In genomic region chr4:81378398-81378797, GRCh38 we compare ENCODE assay signal across 16 cellular contexts.
DNase-seq lines count a peak whose midpoint lies in the region; ATAC-seq and TF ChIP-seq lines count a peak whose summit lies in the region.
"Had no signal": no experiment of that assay in that cellular context is flagged by ENCODE, and none has a peak within 500 bp of the region (broad histone marks: within the 10 kb centered on the region; RNA-seq: fewer than 3 reads in every experiment).

No MANE protein-coding gene starts in this region.

- DNase-seq in NCI-H1105 treated with DMSO at 0.1 percent for 48 hours (lab: John Stamatoyannopoulos, UW) (peak; percentile 6), NCI-H1105 (lab: John Stamatoyannopoulos, UW) (no peak), Right ventricle myocardium superior (no peak), heart right ventricle (no peak), adipocyte (ENCODE audit: low read depth) (peak; percentile 21), coronary artery (ENCODE audit: low spot score) (no peak), thyroid gland (no peak)
- DNase-seq: CD8-positive, alpha-beta memory T cell; GF-D8; KG1; NCI-H187 treated with DMSO at 0.1 percent for 48 hours; NCI-H345; NCI-H774 had no signal

- H3K9ac ChIP-seq in adipocyte (ENCODE audit: low read length): no peak overlapping the region
- H3K9ac ChIP-seq: BLaER1 treated with 17β-estradiol and CSF1 and Interleukin-3, amounts not matched to agents 10 nM and 100 nM had no signal

- 92 to 93% methylated on average over 1 of the region's 1 CpG for WGBS in heart right ventricle, 2 donors
- 88 to 93% methylated on average over 1 of the region's 1 CpG for WGBS in thyroid gland, 2 donors

- TF ChIP-seq POLR2A in thyroid gland (IDR thresholded peaks at IDR 0.05): no peak

- ATAC-seq in Right ventricle myocardium superior (ENCODE audit: poor library complexity) (peak; percentile 48), heart right ventricle (no peak), GM21737 (IDR thresholded peaks at IDR 0.05; ENCODE audit: unreplicated experiment) (no peak)
- ATAC-seq: HepG2 had no signal

- H3K27ac ChIP-seq in heart right ventricle (no peak overlapping the region), coronary artery (no peak overlapping the region), thyroid gland (no peak overlapping the region)
- H3K27ac ChIP-seq: BLaER1 treated with 17β-estradiol and CSF1 and Interleukin-3, amounts not matched to agents 10 nM and 100 nM had no signal

- intact Hi-C loops in Right ventricle myocardium superior (cut with DNase I) (no loop called here), heart right ventricle (cut with DNase I) (no loop called here), thyroid gland (cut with DNase I) (no loop called here)

- H3K4me3 ChIP-seq in heart right ventricle (no peak overlapping the region), adipocyte (ENCODE audit: low read length) (no peak overlapping the region), coronary artery (no peak overlapping the region), thyroid gland (replicated peaks in 1 of 3) (no peak overlapping the region)
- H3K4me3 ChIP-seq: BLaER1 treated with 17β-estradiol and CSF1 and Interleukin-3, amounts not matched to agents 10 nM and 100 nM had no signal

- no peaks in the 10 kb centered on the region for H3K4me1 ChIP-seq in heart right ventricle
- H3K4me1 ChIP-seq in adipocyte (ENCODE audit: control insufficient read depth, insufficient read depth, low read length): peaks cover 32% of the 10 kb centered on the region
- no peaks in the 10 kb centered on the region for H3K4me1 ChIP-seq in thyroid gland
- H3K4me1 ChIP-seq: BLaER1 treated with 17β-estradiol and CSF1 and Interleukin-3, amounts not matched to agents 10 nM and 100 nM had no signal

- TF ChIP-seq CTCF in heart right ventricle (IDR thresholded peaks at IDR 0.05) (no peak), coronary artery (IDR thresholded peaks at IDR 0.05) (no peak), thyroid gland (IDR thresholded peaks at IDR 0.05) (no peak)

- H3K27me3 ChIP-seq in heart right ventricle (peaks cover 0 to 4% (median 0%) of the 10 kb centered on the region in 7 donors), adipocyte (replicated peaks; ENCODE audit: control insufficient read depth, insufficient read depth, low read length) (no peaks in the 10 kb centered on the region), thyroid gland (no peaks in the 10 kb centered on the region)
- H3K27me3 ChIP-seq: BLaER1 treated with 17β-estradiol and CSF1 and Interleukin-3, amounts not matched to agents 10 nM and 100 nM had no signal

- H3K36me3 ChIP-seq in heart right ventricle (no peaks in the 10 kb centered on the region), adipocyte (ENCODE audit: control insufficient read depth, insufficient read depth, low read length, severe bottlenecking) (no peaks in the 10 kb centered on the region), thyroid gland (no peaks in the 10 kb centered on the region)
- H3K36me3 ChIP-seq: BLaER1 treated with 17β-estradiol and CSF1 and Interleukin-3, amounts not matched to agents 10 nM and 100 nM had no signal

- H3K9me3 ChIP-seq in heart right ventricle: peaks cover 0 to 9% (median 0%) of the 10 kb centered on the region in 11 donors
- no peaks in the 10 kb centered on the region for H3K9me3 ChIP-seq in adipocyte (ENCODE audit: control insufficient read depth, low read length)
- H3K9me3 ChIP-seq in thyroid gland: no peaks in the 10 kb centered on the region
- H3K9me3 ChIP-seq: BLaER1 treated with 17β-estradiol and CSF1 and Interleukin-3, amounts not matched to agents 10 nM and 100 nM had no signal

Comparison
In these comparisons a context has a peak if more than half of its experiments do, and no peak if none do; other contexts are left out.
1. DNase-seq: peak in NCI-H1105 treated with DMSO at 0.1 percent for 48 hours (single experiment) and adipocyte (single experiment); none in NCI-H1105 (single experiment), Right ventricle myocardium superior (single experiment), heart right ventricle (0 of 2), coronary artery (single experiment) and thyroid gland (0 of 2).